8 cellular contexts compared by ENCODE assay signal in genomic region chr19:41570639-41571112, GRCh38. TPM values are rescaled to one million over a fixed set of nuclear protein-coding genes. Genes with fewer than 3 reads are reported as not detected.
DNase-seq lines count a peak whose midpoint lies in the region; ATAC-seq and TF ChIP-seq lines count a peak whose summit lies in the region.

No MANE protein-coding gene starts in this region.

- peaks cover 19% of the 10 kb centered on the region for H3K36me3 Mint-ChIP-seq in activated T-helper 1 cell treated with anti-CD3 and anti-CD28 coated beads, Interleukin-12 subunit alpha, Interleukin-12 subunit beta, Interleukin-2, Interleukin-4 antibody, amounts not matched to agents 30 ng/mL and 10 ng/mL and 1 ng/mL, durations not matched to agents 14 hours and 24 hours and 36 hours (ENCODE audit: low read depth)

- H3K27me3 Mint-ChIP-seq in activated T-helper 1 cell treated with anti-CD3 and anti-CD28 coated beads, Interleukin-12 subunit alpha, Interleukin-12 subunit beta, Interleukin-2, Interleukin-4 antibody, amounts not matched to agents 30 ng/mL and 10 ng/mL and 1 ng/mL, durations not matched to agents 14 hours and 24 hours and 36 hours (ENCODE audit: insufficient read depth), result no peaks in the 10 kb centered on the region

- H3K27ac ChIP-seq in DND-41 (ENCODE audit: low read length), result no peak overlapping the region
- H3K27ac ChIP-seq in ovary, result no peak overlapping the region
- H3K27ac ChIP-seq in tibial artery, result no peak overlapping the region

- 0 to 2% (median 1%) methylated on average over 7 of the region's 7 CpGs for WGBS in ovary, 3 donors

- H3K27me3 ChIP-seq in DND-41 (ENCODE audit: insufficient read depth, low read length, poor library complexity), result peaks cover 9% of the 10 kb centered on the region
- no peaks in the 10 kb centered on the region for H3K27me3 ChIP-seq in ovary
- peaks cover 0 to 31% of the 10 kb centered on the region in 2 donors for H3K27me3 ChIP-seq in tibial artery

- no peaks in the 10 kb centered on the region for H3K9me3 Mint-ChIP-seq in activated T-helper 1 cell treated with anti-CD3 and anti-CD28 coated beads, Interleukin-12 subunit alpha, Interleukin-12 subunit beta, Interleukin-2, Interleukin-4 antibody, amounts not matched to agents 30 ng/mL and 10 ng/mL and 1 ng/mL, durations not matched to agents 14 hours and 24 hours and 36 hours

- no peak overlapping the region; the same call in 1 of the 2 replicates for H2AFZ ChIP-seq in DND-41 (ENCODE audit: low read depth, low read length)

- H3K9me3 ChIP-seq in DND-41 (ENCODE audit: insufficient read depth, low read length, severe bottlenecking) (no peaks in the 10 kb centered on the region), ovary (no peaks in the 10 kb centered on the region), tibial artery (no peaks in the 10 kb centered on the region)

- no peaks in the 10 kb centered on the region for H3K36me3 ChIP-seq in DND-41 (ENCODE audit: insufficient read depth, low read length)
- no peaks in the 10 kb centered on the region for H3K36me3 ChIP-seq in ovary
- no peaks in the 10 kb centered on the region for H3K36me3 ChIP-seq in tibial artery

- no peaks in the 10 kb centered on the region for H4K20me1 ChIP-seq in DND-41 (ENCODE audit: insufficient read depth, low read length)

- H3K4me3 ChIP-seq in DND-41 (ENCODE audit: low read depth in 1 of 2, low read length in 2 of 2) (no peak overlapping the region), foreskin fibroblast (ENCODE audit: low read depth in 1 of 2, low read length in 2 of 2) (no peak overlapping the region), ovary (no peak overlapping the region), tibial artery (no peak overlapping the region)

- H3K4me1 Mint-ChIP-seq in activated T-helper 1 cell treated with anti-CD3 and anti-CD28 coated beads, Interleukin-12 subunit alpha, Interleukin-12 subunit beta, Interleukin-2, Interleukin-4 antibody, amounts not matched to agents 30 ng/mL and 10 ng/mL and 1 ng/mL, durations not matched to agents 14 hours and 24 hours and 36 hours (ENCODE audit: low read depth), result peaks cover 27% of the 10 kb centered on the region

- DNase-seq in DND-41 (peak; percentile 79), RPMI7951 (ENCODE audit: low read depth) (peak; percentile 65), foreskin fibroblast (peak; percentile 56 to 89), ovary (peak; percentile 34 to 78 (median 61)), tibial artery (peak; percentile 76 to 82)
- DNase-seq in activated T-helper 1 cell treated with anti-CD3 and anti-CD28 coated beads, Interleukin-12 subunit alpha, Interleukin-12 subunit beta, Interleukin-2, Interleukin-4 antibody, amounts not matched to agents 30 ng/mL and 10 ng/mL and 1 ng/mL, durations not matched to agents 14 hours and 24 hours and 36 hours (ENCODE audit: low spot score), result peak; percentile 76

- H3K4me3 Mint-ChIP-seq in activated T-helper 1 cell treated with anti-CD3 and anti-CD28 coated beads, Interleukin-12 subunit alpha, Interleukin-12 subunit beta, Interleukin-2, Interleukin-4 antibody, amounts not matched to agents 30 ng/mL and 10 ng/mL and 1 ng/mL, durations not matched to agents 14 hours and 24 hours and 36 hours, result no peak overlapping the region

- H3K4me2 ChIP-seq in DND-41 (ENCODE audit: insufficient read depth, low read length), result no peak overlapping the region

- H3K27ac Mint-ChIP-seq in activated T-helper 1 cell treated with anti-CD3 and anti-CD28 coated beads, Interleukin-12 subunit alpha, Interleukin-12 subunit beta, Interleukin-2, Interleukin-4 antibody, amounts not matched to agents 30 ng/mL and 10 ng/mL and 1 ng/mL, durations not matched to agents 14 hours and 24 hours and 36 hours, result peak overlapping the region; percentile 27

- no peak for TF ChIP-seq POLR2A in ovary (IDR thresholded peaks at IDR 0.05)

- intact Hi-C loops in activated T-helper 1 cell treated with anti-CD3 and anti-CD28 coated beads, Interleukin-12 subunit alpha, Interleukin-12 subunit beta, Interleukin-2, Interleukin-4 antibody, amounts not matched to agents 30 ng/mL and 10 ng/mL and 1 ng/mL, durations not matched to agents 14 hours and 24 hours and 36 hours (cut with micrococcal nuclease), result loop anchor here (1.0 to 5.0 kb wide), 7 partner anchors 26 to 366 kb away; partner anchors contain the start of genes BCKDHA, EXOSC5 and TGFB1
- intact Hi-C loops in ovary (cut with DNase I), result loop anchor here in 3 of 4 donors (5.0 to 10.0 kb wide), 2 partner anchors 116 to 118 kb away; no protein-coding TSS in a partner anchor
- intact Hi-C loops in tibial artery (cut with DNase I; ENCODE audit: low total_unique reads), result no loop called here

- TF ChIP-seq EP300 in ovary (IDR thresholded peaks at IDR 0.05), result no peak

- no peak overlapping the region for H3K9ac ChIP-seq in DND-41 (ENCODE audit: low read depth, low read length)

- no peaks in the 10 kb centered on the region for H3K79me2 ChIP-seq in DND-41 (ENCODE audit: insufficient read depth, low read length)

- no peaks in the 10 kb centered on the region for H3K4me1 ChIP-seq in DND-41 (ENCODE audit: insufficient read depth, low read length)
- no peaks in the 10 kb centered on the region for H3K4me1 ChIP-seq in ovary (ENCODE audit: insufficient read depth)
- no peaks in the 10 kb centered on the region for H3K4me1 ChIP-seq in tibial artery

- ATAC-seq in DND-41 (ENCODE audit: insufficient read depth, low read depth) (peak; percentile 96), HG03139 (IDR thresholded peaks at IDR 0.05; ENCODE audit: unreplicated experiment) (no peak)

- TF ChIP-seq CTCF in DND-41 (IDR thresholded peaks at IDR 0.05; ENCODE audit: borderline replicate concordance, extremely low read depth, low read length, poor library complexity, severe bottlenecking) (peak; percentile 96), LNCAP (IDR thresholded peaks at IDR 0.05) (peak; percentile 71), foreskin fibroblast (IDR thresholded peaks at IDR 0.05; ENCODE audit: low read depth, low read length) (peak; percentile 95), ovary (IDR thresholded peaks at IDR 0.05) (peak in 1 of 3 donors; percentile 34), tibial artery (IDR thresholded peaks at IDR 0.05) (peak; percentile 52 to 60)

RNA-seq across cellular contexts. Expression of gene CEACAM21, which starts 5.3 kb away (rescaled TPM):
- not detected in 2 replicates for total RNA-seq in RPMI7951 (2014; rRNA removed; shearing (Covaris generic))
- total RNA-seq in activated T-helper 1 cell treated with anti-CD3 and anti-CD28 coated beads, Interleukin-12 subunit alpha, Interleukin-12 subunit beta, Interleukin-2, Interleukin-4 antibody, amounts not matched to agents 30 ng/mL and 10 ng/mL and 1 ng/mL, durations not matched to agents 14 hours and 24 hours and 36 hours, result 34.1 and 38.5 TPM in 2 replicates
- total RNA-seq in ovary, result 1 to 10 TPM in 3 of 7 donors, under 1 TPM in 2, not detected in 2; 0.25 to 1.8 (median 1.1) TPM
- polyA plus RNA-seq in ovary, result 10 to 100 TPM in 1 of 2 donors, 1 to 10 TPM in 1; 3.0 to 11.4 TPM

RNA-seq across cellular contexts. Expression of gene CEACAM4, which starts 56.2 kb away (rescaled TPM):
- not detected in 2 replicates for total RNA-seq in RPMI7951 (2014; rRNA removed; shearing (Covaris generic))
- not detected in 2 replicates for total RNA-seq in activated T-helper 1 cell treated with anti-CD3 and anti-CD28 coated beads, Interleukin-12 subunit alpha, Interleukin-12 subunit beta, Interleukin-2, Interleukin-4 antibody, amounts not matched to agents 30 ng/mL and 10 ng/mL and 1 ng/mL, durations not matched to agents 14 hours and 24 hours and 36 hours
- under 1 TPM in 3 of 7 donors, not detected in 4; 0.18 to 0.74 (median 0.40) TPM for total RNA-seq in ovary
- polyA plus RNA-seq in ovary, result under 1 TPM; 0.27 to 0.32 TPM

Comparison
In these comparisons a context has a peak if more than half of its experiments do, and no peak if none do; other contexts are left out.
1. RNA of gene CEACAM21, which starts 5.3 kb away (total RNA-seq): 34.1 to 38.5 TPM in activated T-helper 1 cell treated with anti-CD3 and anti-CD28 coated beads, Interleukin-12 subunit alpha, Interleukin-12 subunit beta, Interleukin-2, Interleukin-4 antibody, amounts not matched to agents 30 ng/mL and 10 ng/mL and 1 ng/mL, durations not matched to agents 14 hours and 24 hours and 36 hours; 0.25 to 1.8 TPM in ovary and not detected in RPMI7951; every median in the first group is over 10 times any median in the second.
2. Peak in every context shown above with its lines, with median percentiles within 50 percentile points of each other: DNase-seq.